In genomic region chr5:110932755-110933488, GRCh38 we compare ENCODE assay signal across 20 cellular contexts.
DNase-seq lines count a peak whose midpoint lies in the region; ATAC-seq and TF ChIP-seq lines count a peak whose summit lies in the region.
"Had no signal": no experiment of that assay in that cellular context is flagged by ENCODE, and none has a peak within 500 bp of the region (broad histone marks: within the 10 kb centered on the region; RNA-seq: fewer than 3 reads in every experiment).

No MANE protein-coding gene starts in this region.

- ATAC-seq in GM18508 (IDR thresholded peaks at IDR 0.05; ENCODE audit: insufficient read depth, unreplicated experiment) (peak; percentile 50), GM19463 (IDR thresholded peaks at IDR 0.05; ENCODE audit: unreplicated experiment) (peak; percentile 87), HG02798 (IDR thresholded peaks at IDR 0.05; ENCODE audit: poor library complexity, unreplicated experiment) (peak; percentile 95), HG03432 (IDR thresholded peaks at IDR 0.05; ENCODE audit: unreplicated experiment) (peak; percentile 97), GM18861 (IDR thresholded peaks at IDR 0.05; ENCODE audit: unreplicated experiment) (no peak)
- ATAC-seq: right lobe of liver had no signal

- no peaks in the 10 kb centered on the region for H3K36me3 ChIP-seq in ovary
- H3K36me3 ChIP-seq: right lobe of liver had no signal

- intact Hi-C loops in ovary (cut with DNase I) = no loop called here

- no peak for TF ChIP-seq EP300 in ovary (IDR thresholded peaks at IDR 0.05)

- H3K4me1 ChIP-seq in ovary (ENCODE audit: insufficient read depth) = no peaks in the 10 kb centered on the region
- H3K4me1 ChIP-seq: right lobe of liver had no signal

- no peak for TF ChIP-seq POLR2A in ovary (IDR thresholded peaks at IDR 0.05)

- H3K4me3 ChIP-seq in ovary = no peak overlapping the region
- H3K4me3 ChIP-seq: PC-9, right lobe of liver had no signal

- H3K27ac ChIP-seq in ovary = no peak overlapping the region
- H3K27ac ChIP-seq: PC-9, right lobe of liver had no signal

- H3K27me3 ChIP-seq in ovary = no peaks in the 10 kb centered on the region
- H3K27me3 ChIP-seq: right lobe of liver had no signal

- in situ Hi-C loops in GM13977 (cut with MboI; ENCODE audit: low pct_unique_long_range_greater_than_20kb, low sequenced_read_pairs, unreplicated experiment) = no loop called here

- no peaks in the 10 kb centered on the region for H3K9me3 ChIP-seq in ovary
- H3K9me3 ChIP-seq: right lobe of liver had no signal

- TF ChIP-seq CTCF in ovary (IDR thresholded peaks at IDR 0.05) (no peak), GM13977 (IDR thresholded peaks at IDR 0.05; ENCODE audit: extremely low read depth, insufficient read depth, missing control alignments) (no peak)

- 47 to 77% (median 76%) methylated on average over 1 of the region's 1 CpG for WGBS in ovary, 3 donors

- DNase-seq in ovary (no peak), middle frontal gyrus (ENCODE audit: extremely low spot score, low spot score) (no peak), GM13977 (ENCODE audit: low spot score) (no peak)
- DNase-seq: activated effector memory CD4-positive, alpha-beta T cell treated with Interleukin-2 at 50 U/mL for 16 hours; anterior cingulate cortex; cerebellar nuclear complex; H9; hypothalamus; IMR-90; NCI-H2081; nucleus accumbens; PC-9; right lobe of liver; substantia nigra; T-helper 9 cell had no signal
